Comparison of ENCODE assay signal across 9 cellular contexts in genomic region chr17:45338996-45339535, GRCh38.
"Had no signal": no experiment of that assay in that cellular context is flagged by ENCODE, and none has a peak within 500 bp of the region (broad histone marks: within the 10 kb centered on the region; RNA-seq: fewer than 3 reads in every experiment).

No MANE protein-coding gene starts in this region.

- H3K4me3 ChIP-seq: SK-N-MC had no signal

- H3K27ac ChIP-seq: SK-N-MC, VCaP had no signal

- ATAC-seq: activated T-helper 17 cell treated with anti-CD3 and anti-CD28 coated beads, Interleukin-2, amount 50 U/mL, for 72 hours had no signal

- DNase-seq: activated CD4-positive, alpha-beta memory T cell treated with anti-CD3 and anti-CD28 coated beads, Interleukin-2, amount 10 ng/mL, durations not matched to agents 7 days and 5 days; activated naive CD4-positive, alpha-beta T cell treated with anti-CD3 and anti-CD28 coated beads for 36 hours; effector CD4-positive, alpha-beta T cell; nephron progenitor cell; stimulated activated CD4-positive, alpha-beta T cell treated with anti-CD3 and anti-CD28 coated beads, Interleukin-4, amount 100 ng/mL, for 4 hours; T-helper 1 cell had no signal
